In genomic region chr19:33406521-33407139, GRCh38 we compare ENCODE assay signal across 8 cellular contexts. TPM values are rescaled to one million over a fixed set of nuclear protein-coding genes. Genes with fewer than 3 reads are reported as not detected.
A peak's percentile ranks its signal among the peaks of the same experiment; 100 is the strongest.
DNase-seq lines count a peak whose midpoint lies in the region; ATAC-seq, FAIRE-seq and TF ChIP-seq lines count a peak whose summit lies in the region.

No MANE protein-coding gene starts in this region.

- H3K36me3 Mint-ChIP-seq in chondrocyte (ENCODE audit: low read depth) = no peaks in the 10 kb centered on the region

- H4K20me1 ChIP-seq in HepG2 (ENCODE audit: insufficient read depth, low read length) = no peaks in the 10 kb centered on the region

- peak; percentile 87 for FAIRE-seq in HepG2 (lab: Jason Lieb, UNC)

- H3K27ac ChIP-seq in A673 (ENCODE audit: low read depth, low read length, poor library complexity, severe bottlenecking) (no peak overlapping the region), HepG2 (ENCODE audit: extremely low read length, insufficient read depth, low read length) (peak overlapping the region; percentile 10)

- in situ Hi-C loops in GM13976 (cut with MboI; ENCODE audit: low sequenced_read_pairs, unreplicated experiment) (loop anchor here (10.0 kb wide), 1 partner anchor 172 kb away; no protein-coding TSS in a partner anchor), HepG2 (cut with HindIII; ENCODE audit: extremely low pct_ligation_motif_present, low pct_unique_long_range_greater_than_20kb) (no loop called here)

- H3K4me1 ChIP-seq in A673 (ENCODE audit: insufficient read depth, low read length, poor library complexity, severe bottlenecking) (no peaks in the 10 kb centered on the region), HepG2 (ENCODE audit: insufficient read depth, low read length) (peaks cover 53% of the 10 kb centered on the region)

- intact Hi-C loops in A673 (cut with micrococcal nuclease; ENCODE audit: unreplicated experiment) (loop anchor here (2.0 to 10.0 kb wide), 3 partner anchors 164 to 282 kb away; no protein-coding TSS in a partner anchor), HepG2 (cut with micrococcal nuclease; ENCODE audit: unreplicated experiment) (loop anchor here (1.0 kb wide), 1 partner anchor 192 kb away; no protein-coding TSS in a partner anchor)

- BruUV-seq in A673 (replicated peaks; lab: Mats Ljungman, UMichigan) (no TSS peak), HepG2 (replicated peaks; lab: Mats Ljungman, UMichigan) (no TSS peak)

- TF ChIP-seq POLR2A in HepG2 (IDR thresholded peaks at IDR 0.05; ENCODE audit: insufficient read depth in 1 of 2, low read depth in 2 of 2, low read length in 2 of 2) = no peak

- no peaks in the 10 kb centered on the region for H3K27me3 Mint-ChIP-seq in chondrocyte (ENCODE audit: low read depth)

- ATAC-seq in HepG2 (peak; percentile 31), GM19324 (IDR thresholded peaks at IDR 0.05; ENCODE audit: low FRiP score, unreplicated experiment) (no peak)

- no peak for TF ChIP-seq EP300 in HepG2 (IDR thresholded peaks at IDR 0.05; ENCODE audit: low read depth in 2 of 2, low read length in 2 of 2)
- 0 out of 2 replicates have a peak, but pooled peaks have one; percentile 22 for TF ChIP-seq EP300 in HepG2 (CRISPR knock-in tag; IDR thresholded peaks at IDR 0.05; ENCODE audit: borderline replicate concordance)

- no peaks in the 10 kb centered on the region for H3K4me1 Mint-ChIP-seq in chondrocyte (ENCODE audit: low read depth)

- no peak overlapping the region for H2AFZ ChIP-seq in HepG2 (ENCODE audit: low read length)

- H3K4me3 Mint-ChIP-seq in chondrocyte (ENCODE audit: unreplicated experiment) = no peak overlapping the region

- H3K36me3 ChIP-seq in A673 (ENCODE audit: insufficient read depth, low read length, poor library complexity, severe bottlenecking) (no peaks in the 10 kb centered on the region), HepG2 (replicated peaks in 1 of 2; ENCODE audit: control insufficient read depth in 1 of 2, insufficient read depth in 2 of 2, low read length in 2 of 2) (peaks cover 0 to 9% of the 10 kb centered on the region in 2 experiments; a peak in 1 of 5 replicates)

- POLR2A ChIA-PET in A673 (lab: Charles Lee; ENCODE audit: low non-redundant PET) (no interaction called here), HepG2 (lab: Yijun Ruan, JAX) (interaction anchor here (1.1 to 2.4 kb wide), 7 partner anchors 9 to 171 kb away, joined by 3 to 11 read pairs (median 6); partner anchors contain the start of gene CEBPA)

- CTCF ChIA-PET in A673 (lab: Charles Lee) (interaction anchor here (0.9 to 1.6 kb wide), 5 partner anchors 9 to 192 kb away, joined by 3 to 6 read pairs (median 4); no protein-coding TSS in a partner anchor), HepG2 (lab: Yijun Ruan, JAX; ENCODE audit: low intra/inter-chr PET ratio, low total read pairs) (interaction anchor here (0.7 to 1.9 kb wide), 6 partner anchors 9 to 171 kb away, joined by 3 to 20 read pairs (median 6); no protein-coding TSS in a partner anchor)

- peak; percentile 98 for TF ChIP-seq RAD21 in HepG2 (CRISPR knock-in tag; IDR thresholded peaks at IDR 0.05)

- H3K27me3 ChIP-seq in A673 (replicated peaks; ENCODE audit: insufficient read depth, low read depth, low read length, poor library complexity) (no peaks in the 10 kb centered on the region), HepG2 (ENCODE audit: control insufficient read depth in 1 of 2, insufficient read depth in 2 of 2, low read length in 2 of 2) (no peaks in the 10 kb centered on the region)

- no peak overlapping the region for H3K4me3 ChIP-seq in A673 (ENCODE audit: low read depth, low read length, poor library complexity, severe bottlenecking)
- H3K4me3 ChIP-seq in HepG2 (replicated peaks in 1 of 3; ENCODE audit: insufficient read depth in 1 of 3, low read depth in 2 of 3, low read length in 3 of 3) = no peak overlapping the region

- H3K27ac Mint-ChIP-seq in chondrocyte (ENCODE audit: unreplicated experiment) = no peak overlapping the region

- peak; percentile 90 for TF ChIP-seq CTCF in A673 (conservative IDR thresholded peaks at IDR 0.05; ENCODE audit: low read depth, low read length)
- TF ChIP-seq CTCF in GM13976 (IDR thresholded peaks at IDR 0.05; ENCODE audit: borderline replicate concordance, control extremely low read depth, extremely low read depth, insufficient read depth, missing control alignments) = peak; percentile 98
- peak; percentile 94 for TF ChIP-seq CTCF in chondrocyte (IDR thresholded peaks at IDR 0.05)
- peak; percentile 99 for TF ChIP-seq CTCF in HepG2 (CRISPR knock-in tag; IDR thresholded peaks at IDR 0.05)

- no peak overlapping the region for H3K4me2 ChIP-seq in HepG2 (ENCODE audit: low read depth, low read length)

- no CpG with 5 or more reads among the region's 13 CpGs for WGBS in HepG2 (ENCODE audit: low lambda C conversion rate)

- H3K79me2 ChIP-seq in HepG2 (ENCODE audit: insufficient read depth, low read length) = no peaks in the 10 kb centered on the region

- H3K9ac ChIP-seq in HepG2 (ENCODE audit: insufficient read depth, low read depth, low read length) = no peak overlapping the region

- DNase-seq in A673 (ENCODE audit: low spot score) = peak; percentile 71
- peak; percentile 92 for DNase-seq in GM13976 (ENCODE audit: low spot score)
- DNase-seq in NCI-H2196 treated with DMSO at 0.1 percent for 48 hours (lab: John Stamatoyannopoulos, UW; ENCODE audit: unreplicated experiment) = peak; percentile 40
- DNase-seq in activated CD4-positive, alpha-beta T cell treated with anti-CD3 and anti-CD28 coated beads for 24 hours (ENCODE audit: low read depth in 2 of 2) = peak; percentile 65 to 75
- DNase-seq in chondrocyte (ENCODE audit: low spot score) = peak; percentile 88
- peak; percentile 56 for DNase-seq in HepG2 (ENCODE audit: low spot score)
- DNase-seq in stimulated activated CD8-positive, alpha-beta memory T cell treated with anti-CD3 and anti-CD28 coated beads, Interleukin-12 subunit alpha, Interleukin-12 subunit beta, amount 100 ng/mL, for 24 hours (ENCODE audit: extremely low read depth) = peak; percentile 31

- no peaks in the 10 kb centered on the region for H3K9me3 Mint-ChIP-seq in chondrocyte (ENCODE audit: low read depth)

- H3K9me3 ChIP-seq in A673 (ENCODE audit: low read depth, low read length, poor library complexity, severe bottlenecking) (no peaks in the 10 kb centered on the region), HepG2 (ENCODE audit: low read length) (no peaks in the 10 kb centered on the region)

TF ChIP-seq in HepG2, 621 proteins besides CTCF, POLR2A, EP300 and RAD21 (continues in another document):
- TF ChIP-seq MED1 (CRISPR knock-in tag; IDR thresholded peaks at IDR 0.05) (0 out of 2 replicates have a peak, but pooled peaks have one; percentile 15), RXRB (CRISPR knock-in tag; IDR thresholded peaks at IDR 0.05; ENCODE audit: borderline replicate concordance) (peak; percentile 56; the same call in 1 of the 2 replicates), ZNF501 (CRISPR knock-in tag; IDR thresholded peaks at IDR 0.05) (peak; percentile 23; the same call in 1 of the 2 replicates), POGZ (CRISPR knock-in tag; IDR thresholded peaks at IDR 0.05) (no peak), IRF2 (CRISPR knock-in tag; IDR thresholded peaks at IDR 0.05) (peak; percentile 74; the same call in 1 of the 2 replicates), KAT7 (CRISPR knock-in tag; IDR thresholded peaks at IDR 0.05; ENCODE audit: borderline replicate concordance) (0 out of 2 replicates have a peak, but pooled peaks have one; percentile 48)

RNA-seq across cellular contexts. Expression of gene CEBPG, which starts 33.1 kb away (rescaled TPM):
- total RNA-seq in A673 (2021) (48.6 and 50.5 TPM in 2 replicates), chondrocyte (16.3 to 54.4 TPM (median 50.2 TPM) in 3 replicates), HepG2 (2016; rRNA removed; fragmentation: Illumina TruSeq; extraction: Trizol) (34.3 and 49.8 TPM in 2 replicates)
- total RNA-seq in HepG2 (2016; cell fraction: cytosol; rRNA removed; fragmentation: Illumina TruSeq; extraction: Trizol; ENCODE audit: low read depth) = 13.2 and 14.7 TPM in 2 replicates
- total RNA-seq in HepG2 (2016; cell fraction: insoluble cytoplasmic fraction; rRNA removed; fragmentation: Illumina TruSeq; extraction: Trizol) = 35.7 and 49.1 TPM in 2 replicates
- total RNA-seq in HepG2 (2016; cell fraction: membrane; rRNA removed; fragmentation: Illumina TruSeq; extraction: Trizol) = 37.6 and 38.8 TPM in 2 replicates
- total RNA-seq in HepG2 (2016; cell fraction: nucleus; rRNA removed; fragmentation: Illumina TruSeq; extraction: Trizol) = 24.5 and 24.7 TPM in 2 replicates
- polyA plus RNA-seq in HepG2 (2011; rRNA removed) = 25.7 and 26.6 TPM in 2 replicates
- polyA plus RNA-seq in HepG2 (2011; cell fraction: cytosol; rRNA removed) = 16.9 and 25.6 TPM in 2 replicates
- polyA plus RNA-seq in HepG2 (2011; cell fraction: nucleus; rRNA removed) = 11.7 and 17.0 TPM in 2 replicates
- polyA plus RNA-seq in HepG2 (2012) = 34.2 and 46.3 TPM in 2 replicates
- polyA plus RNA-seq in HepG2 (2016; cell fraction: cytosol; fragmentation: Illumina TruSeq; extraction: Trizol; ENCODE audit: low read depth) = 13.2 and 15.5 TPM in 2 replicates
- 44.3 and 47.4 TPM in 2 replicates for polyA plus RNA-seq in HepG2 (2016; cell fraction: insoluble cytoplasmic fraction; fragmentation: Illumina TruSeq; extraction: Trizol; ENCODE audit: low read depth)
- 25.6 and 28.0 TPM in 2 replicates for polyA plus RNA-seq in HepG2 (2016; cell fraction: membrane; fragmentation: Illumina TruSeq; extraction: Trizol; ENCODE audit: low read depth)
- 30.5 and 35.3 TPM in 2 replicates for polyA plus RNA-seq in HepG2 (2016; cell fraction: nucleus; fragmentation: Illumina TruSeq; extraction: Trizol; ENCODE audit: insufficient read depth, low read depth)
- 14.6 and 15.2 TPM in 2 replicates for polyA minus RNA-seq in HepG2 (2011; rRNA and poly(A)+ RNA removed; ENCODE audit: low replicate concordance)
- 18.9 and 25.7 TPM in 2 replicates for polyA minus RNA-seq in HepG2 (2011; cell fraction: cytosol; rRNA and poly(A)+ RNA removed)
- polyA minus RNA-seq in HepG2 (2011; cell fraction: nucleus; rRNA and poly(A)+ RNA removed) = 26.3 and 34.8 TPM in 2 replicates

Comparison
In these comparisons a context has a peak if more than half of its experiments do, and no peak if none do; other contexts are left out.
1. DNase-seq: peak in every context shown above with its lines; median percentile 92 in GM13976; 88 in chondrocyte; 71 in A673; 70 in activated CD4-positive, alpha-beta T cell treated with anti-CD3 and anti-CD28 coated beads for 24 hours; 56 in HepG2; 40 in NCI-H2196 treated with DMSO at 0.1 percent for 48 hours; 31 in stimulated activated CD8-positive, alpha-beta memory T cell treated with anti-CD3 and anti-CD28 coated beads, Interleukin-12 subunit alpha, Interleukin-12 subunit beta, amount 100 ng/mL, for 24 hours.